8 cellular contexts compared by ENCODE assay signal in genomic region chr5:178045971-178046370, GRCh38. TPM values are rescaled to one million over a fixed set of nuclear protein-coding genes. Genes with fewer than 3 reads are reported as not detected.
"Had no signal": no experiment of that assay in that cellular context is flagged by ENCODE, and none has a peak within 500 bp of the region (broad histone marks: within the 10 kb centered on the region; RNA-seq: fewer than 3 reads in every experiment).

No MANE protein-coding gene starts in this region.

RNA-seq across cellular contexts. Expression of gene PROP1, which starts 49.9 kb away (rescaled TPM):
- total RNA-seq: PC-3, PC-9, Peyer's patch, Right ventricle myocardium inferior, Right ventricle myocardium superior, RPMI7951, SJSA1, SK-MEL-5 had no signal
